21 cellular contexts compared by ENCODE assay signal in genomic region chr2:930935-931334, GRCh38. TPM values are rescaled to one million over a fixed set of nuclear protein-coding genes. Genes with fewer than 3 reads are reported as not detected.
DNase-seq lines count a peak whose midpoint lies in the region; ATAC-seq, FAIRE-seq and TF ChIP-seq lines count a peak whose summit lies in the region.
"Had no signal": no experiment of that assay in that cellular context is flagged by ENCODE, and none has a peak within 500 bp of the region (broad histone marks: within the 10 kb centered on the region; RNA-seq: fewer than 3 reads in every experiment).

No MANE protein-coding gene starts in this region.

- FAIRE-seq in islet of Langerhans (lab: Jason Lieb, UNC) (peak; percentile 17), small intestine (lab: Jason Lieb, UNC) (no peak)
- FAIRE-seq: A549, D721Med, G401.6, GM12891 had no signal

- H3K36me3 ChIP-seq in mucosa of descending colon (ENCODE audit: low read depth) (no peaks in the 10 kb centered on the region), small intestine (ENCODE audit: control insufficient read depth in 2 of 2, insufficient read depth in 2 of 2, low read length in 2 of 2) (no peaks in the 10 kb centered on the region)
- H3K36me3 ChIP-seq: BLaER1 treated with 17β-estradiol and CSF1 and Interleukin-3, amounts not matched to agents 10 nM and 100 nM had no signal

- H3K27me3 ChIP-seq in small intestine (ENCODE audit: control insufficient read depth in 2 of 2, insufficient read depth in 2 of 2, low read length in 2 of 2), result no peaks in the 10 kb centered on the region
- H3K27me3 ChIP-seq: BLaER1 treated with 17β-estradiol and CSF1 and Interleukin-3, amounts not matched to agents 10 nM and 100 nM had no signal

- no peaks in the 10 kb centered on the region for H3K9me3 ChIP-seq in mucosa of descending colon
- H3K9me3 ChIP-seq in small intestine (ENCODE audit: control insufficient read depth, low read depth), result no peaks in the 10 kb centered on the region
- H3K9me3 ChIP-seq: Caco-2 had no signal

- 34 to 59% (median 34%) methylated on average over 4 of the region's 4 CpGs for WGBS in small intestine, 3 donors

- TF ChIP-seq CTCF in mucosa of descending colon (IDR thresholded peaks at IDR 0.05), result no peak

- H3K4me1 ChIP-seq in mucosa of descending colon (ENCODE audit: low read depth), result peaks cover 17% of the 10 kb centered on the region
- H3K4me1 ChIP-seq in small intestine (ENCODE audit: control insufficient read depth in 2 of 2, insufficient read depth in 1 of 2, low read depth in 1 of 2, low read length in 1 of 2), result no peaks in the 10 kb centered on the region
- H3K4me1 ChIP-seq: A549; BLaER1 treated with 17β-estradiol and CSF1 and Interleukin-3, amounts not matched to agents 10 nM and 100 nM had no signal

- no peak overlapping the region for H3K4me3 ChIP-seq in mucosa of descending colon
- no peak overlapping the region for H3K4me3 ChIP-seq in small intestine (ENCODE audit: low read depth in 1 of 2, low read length in 2 of 2)
- H3K4me3 ChIP-seq: A549; BLaER1 treated with 17β-estradiol and CSF1 and Interleukin-3, amounts not matched to agents 10 nM and 100 nM had no signal

- intact Hi-C loops in mucosa of descending colon (cut with DNase I, micrococcal nuclease), result no loop called here

- DNase-seq in HT-29 (ENCODE audit: low spot score) (peak; percentile 37), mucosa of descending colon (peak in 1 of 3 donors; percentile 50), small intestine (peak; percentile 43)
- DNase-seq: AML-193; Caco-2; Calu3; CD4-positive, alpha-beta T cell; CD8-positive, alpha-beta T cell; DMS79 treated with DMSO at 0.1 percent for 48 hours; GF-D8 had no signal

- peak; percentile 90 for ATAC-seq in mucosa of descending colon
- no peak for ATAC-seq in HG03565 (IDR thresholded peaks at IDR 0.05; ENCODE audit: unreplicated experiment)
- no peak for ATAC-seq in GM19395 (IDR thresholded peaks at IDR 0.05; ENCODE audit: unreplicated experiment)
- no peak for ATAC-seq in GM18517 (IDR thresholded peaks at IDR 0.05; ENCODE audit: unreplicated experiment)
- ATAC-seq: A549; CD8-positive, alpha-beta T cell had no signal

- H3K27ac ChIP-seq in small intestine (ENCODE audit: low read depth in 1 of 2, low read length in 1 of 2), result no peak overlapping the region
- H3K27ac ChIP-seq: 22Rv1; A549; BLaER1 treated with 17β-estradiol and CSF1 and Interleukin-3, amounts not matched to agents 10 nM and 100 nM; C4-2B had no signal

RNA-seq across cellular contexts. Expression of gene SNTG2, which starts 19.7 kb away (rescaled TPM):
- total RNA-seq in HT-29 (2014; rRNA removed; shearing (Covaris generic)), result not detected in 2 replicates
- total RNA-seq in mucosa of descending colon, result 1 to 10 TPM in 2 of 3 donors, under 1 TPM in 1; 0.38 to 3.0 (median 2.8) TPM
- polyA plus RNA-seq in small intestine, result 1 to 10 TPM in 1 of 3 donors, under 1 TPM in 1, not detected in 1; 0.54 to 1.1 TPM
- total RNA-seq: Caco-2, Calu3 had no signal
- polyA plus RNA-seq: A549 had no signal
